Comparison of ENCODE assay signal across 1 cellular context in genomic region chr10:69152002-69152401, GRCh38.
TF ChIP-seq lines count a peak whose summit lies in the region.

No MANE protein-coding gene starts in this region.

TF ChIP-seq in HepG2, 621 proteins besides CTCF, POLR2A, EP300 and RAD21 (continued from another document):
- TF ChIP-seq CSRNP2 (CRISPR knock-in tag; conservative IDR thresholded peaks at IDR 0.05; ENCODE audit: low read depth) (no peak), SIX4 (CRISPR knock-in tag; IDR thresholded peaks at IDR 0.05) (no peak), SAP130 (CRISPR knock-in tag; IDR thresholded peaks at IDR 0.05; ENCODE audit: low read depth) (no peak), U2AF2 (IDR thresholded peaks at IDR 0.05; ENCODE audit: low read depth, low read length) (no peak), ZNF224 (CRISPR knock-in tag; IDR thresholded peaks at IDR 0.05) (no peak)
